Comparison of ENCODE assay signal across 24 cellular contexts in the genomic region with DNA sequence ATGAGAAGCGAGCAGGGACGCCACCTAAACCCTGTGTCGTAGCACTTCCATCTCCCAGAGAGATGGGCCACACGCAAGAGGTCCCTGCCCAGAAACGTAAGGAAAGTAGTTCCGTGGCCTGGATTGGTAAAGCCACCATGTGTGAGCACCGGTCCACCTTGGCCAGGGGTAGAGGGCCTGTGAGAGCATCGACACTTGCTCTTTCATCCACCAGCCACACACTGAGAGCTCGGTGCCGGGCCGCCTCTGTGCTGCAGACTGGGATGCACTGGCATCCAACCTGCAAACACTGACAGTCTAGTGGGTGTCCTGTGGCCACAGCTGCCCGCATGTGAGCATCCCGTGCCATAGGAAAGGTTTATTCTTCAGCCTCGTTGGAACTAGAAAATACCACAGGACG.
"Had no signal": no experiment of that assay in that cellular context is flagged by ENCODE, and none has a peak within 500 bp of the region (broad histone marks: within the 10 kb centered on the region; RNA-seq: fewer than 3 reads in every experiment).

No MANE protein-coding gene starts in this region.

- DNase-seq: cerebellar nuclear complex; dorsolateral prefrontal cortex; effector CD8-positive, alpha-beta T cell; esophagus squamous epithelium; foreskin melanocyte; glutamatergic neuron; hypothalamus; immature natural killer cell; left ventricle myocardium superior; mucosa of descending colon; naive B cell; nephron progenitor cell; occipital lobe; pancreas; sigmoid colon; stimulated activated CD4-positive, alpha-beta T cell treated with anti-CD3 and anti-CD28 coated beads, Interleukin-2, amount 100 ng/mL, for 24 hours; stimulated activated CD4-positive, alpha-beta T cell treated with anti-CD3 and anti-CD28 coated beads, Interleukin-4, amount 100 ng/mL, for 24 hours; stimulated activated naive CD8-positive, alpha-beta T cell treated with anti-CD3 and anti-CD28 coated beads, Interleukin-15, Interleukin-2, amounts not matched to agents 100 U/mL and 50 U/mL, for 24 hours; substantia nigra; testis; tibial artery had no signal

- H3K4me1 ChIP-seq: esophagus squamous epithelium, pancreas, sigmoid colon, testis, tibial artery had no signal

- H3K27me3 ChIP-seq: cardiac muscle cell, pancreas, testis had no signal

- H3K4me3 ChIP-seq: cardiac muscle cell, dorsolateral prefrontal cortex, esophagus squamous epithelium, lung, mucosa of descending colon, pancreas, sigmoid colon, testis, tibial artery had no signal

- ATAC-seq: left ventricle myocardium superior; mucosa of descending colon; pancreas; stimulated activated memory B cell treated with anti-CD40 and anti-IgM and Interleukin-4, amounts not matched to agents 10 μg/mL and 1 μg/mL and 100 μg/mL, for 72 hours; stimulated activated naive CD8-positive, alpha-beta T cell treated with anti-CD3 and anti-CD28 coated beads, Interleukin-15, Interleukin-2, amounts not matched to agents 100 U/mL and 50 U/mL, for 24 hours had no signal

- H3K27ac ChIP-seq: cardiac muscle cell, dorsolateral prefrontal cortex, esophagus squamous epithelium, pancreas, sigmoid colon, testis, tibial artery had no signal

- H3K9me3 ChIP-seq: esophagus squamous epithelium, mucosa of descending colon, pancreas, sigmoid colon, testis, tibial artery had no signal
